In genomic region chr18:48359626-48360025, GRCh38 we compare ENCODE assay signal across 27 cellular contexts. TPM values are rescaled to one million over a fixed set of nuclear protein-coding genes. Genes with fewer than 3 reads are reported as not detected.
"Had no signal": no experiment of that assay in that cellular context is flagged by ENCODE, and none has a peak within 500 bp of the region (broad histone marks: within the 10 kb centered on the region; RNA-seq: fewer than 3 reads in every experiment).

No MANE protein-coding gene starts in this region.

- DNase-seq: activated B cell treated with CpG ODN at 0.5 μM for 24 hours; activated CD4-positive, alpha-beta T cell treated with anti-CD3 and anti-CD28 coated beads for 1 hour; activated CD4-positive, alpha-beta T cell treated with anti-CD3 and anti-CD28 coated beads, Interleukin-2, amount 10 ng/mL, durations not matched to agents 24 days and 14 days; activated CD4-positive, alpha-beta T cell treated with anti-CD3 and anti-CD28 coated beads, Interleukin-2, amount 50 U/mL, for 48 hours; activated gamma-delta T cell; activated naive CD4-positive, alpha-beta T cell treated with anti-CD3 and anti-CD28 coated beads for 36 hours; activated naive CD8-positive, alpha-beta T cell treated with anti-CD3 and anti-CD28 coated beads for 36 hours; activated T-cell treated with anti-CD3 and anti-CD28 coated beads for 4 hours; activated T-cell treated with anti-CD3 and anti-CD28 coated beads, Interleukin-2, amount 50 U/mL, for 48 hours; caudate nucleus; KG1; NCI-H1092 treated with DMSO at 0.1 percent for 48 hours; NCI-H1417 treated with DMSO at 0.1 percent for 48 hours; NCI-H1694; NCI-H2029; NCI-H2107; NCI-H2171 treated with DMSO at 0.1 percent for 48 hours; NCI-H510A; NCI-H526 treated with DMSO at 0.1 percent for 48 hours; NCI-H82; PC-3; SHP77 had no signal

- H3K4me3 Mint-ChIP-seq: activated B cell treated with CpG ODN at 0.5 μM for 24 hours; activated CD4-positive, alpha-beta T cell treated with anti-CD3 and anti-CD28 coated beads, Interleukin-2, amount 10 ng/mL, durations not matched to agents 24 days and 14 days; activated naive CD4-positive, alpha-beta T cell treated with anti-CD3 and anti-CD28 coated beads for 36 hours; activated naive CD8-positive, alpha-beta T cell treated with anti-CD3 and anti-CD28 coated beads for 36 hours; activated T-helper 17 cell treated with anti-CD3 and anti-CD28 coated beads, Interleukin-2, amount 50 U/mL, for 72 hours; IgD-negative memory B cell; T-helper 1 cell treated with Interleukin-12 subunit alpha and Interleukin-12 subunit beta and Interleukin-4 antibody, amounts not matched to agents 30 μg/mL and 1 μg/mL, for 36 hours had no signal

- H3K36me3 Mint-ChIP-seq: activated naive CD8-positive, alpha-beta T cell treated with anti-CD3 and anti-CD28 coated beads for 36 hours had no signal

- H3K27ac Mint-ChIP-seq: activated B cell treated with CpG ODN at 0.5 μM for 24 hours; activated CD4-positive, alpha-beta T cell treated with anti-CD3 and anti-CD28 coated beads, Interleukin-2, amount 10 ng/mL, durations not matched to agents 24 days and 14 days; activated naive CD4-positive, alpha-beta T cell treated with anti-CD3 and anti-CD28 coated beads for 36 hours; activated naive CD8-positive, alpha-beta T cell treated with anti-CD3 and anti-CD28 coated beads for 36 hours; activated T-helper 17 cell treated with anti-CD3 and anti-CD28 coated beads, Interleukin-2, amount 50 U/mL, for 72 hours; T-helper 1 cell treated with Interleukin-12 subunit alpha and Interleukin-12 subunit beta and Interleukin-4 antibody, amounts not matched to agents 30 μg/mL and 1 μg/mL, for 36 hours had no signal

- H3K9me3 Mint-ChIP-seq: activated B cell treated with CpG ODN at 0.5 μM for 24 hours; activated CD4-positive, alpha-beta T cell treated with anti-CD3 and anti-CD28 coated beads, Interleukin-2, amount 10 ng/mL, durations not matched to agents 24 days and 14 days; activated naive CD4-positive, alpha-beta T cell treated with anti-CD3 and anti-CD28 coated beads for 36 hours; activated T-helper 17 cell treated with anti-CD3 and anti-CD28 coated beads, Interleukin-2, amount 50 U/mL, for 72 hours; T-helper 1 cell treated with Interleukin-12 subunit alpha and Interleukin-12 subunit beta and Interleukin-4 antibody, amounts not matched to agents 30 μg/mL and 1 μg/mL, for 36 hours had no signal

- H3K4me1 Mint-ChIP-seq: activated B cell treated with CpG ODN at 0.5 μM for 24 hours; activated naive CD8-positive, alpha-beta T cell treated with anti-CD3 and anti-CD28 coated beads for 36 hours; activated T-helper 17 cell treated with anti-CD3 and anti-CD28 coated beads, Interleukin-2, amount 50 U/mL, for 72 hours; IgD-negative memory B cell had no signal

- ATAC-seq: activated T-helper 17 cell treated with anti-CD3 and anti-CD28 coated beads, Interleukin-2, amount 50 U/mL, for 72 hours; PC-3; SK-N-SH treated with all-trans-retinoic acid at 6 μM for 48 hours had no signal

RNA-seq across cellular contexts. Expression of gene ZBTB7C, which starts 49.6 kb away (rescaled TPM):
- total RNA-seq: activated B cell treated with CpG ODN at 0.5 μM for 24 hours; activated naive CD4-positive, alpha-beta T cell treated with anti-CD3 and anti-CD28 coated beads for 36 hours; activated naive CD8-positive, alpha-beta T cell treated with anti-CD3 and anti-CD28 coated beads for 36 hours; M059J had no signal
